In the genomic region with DNA sequence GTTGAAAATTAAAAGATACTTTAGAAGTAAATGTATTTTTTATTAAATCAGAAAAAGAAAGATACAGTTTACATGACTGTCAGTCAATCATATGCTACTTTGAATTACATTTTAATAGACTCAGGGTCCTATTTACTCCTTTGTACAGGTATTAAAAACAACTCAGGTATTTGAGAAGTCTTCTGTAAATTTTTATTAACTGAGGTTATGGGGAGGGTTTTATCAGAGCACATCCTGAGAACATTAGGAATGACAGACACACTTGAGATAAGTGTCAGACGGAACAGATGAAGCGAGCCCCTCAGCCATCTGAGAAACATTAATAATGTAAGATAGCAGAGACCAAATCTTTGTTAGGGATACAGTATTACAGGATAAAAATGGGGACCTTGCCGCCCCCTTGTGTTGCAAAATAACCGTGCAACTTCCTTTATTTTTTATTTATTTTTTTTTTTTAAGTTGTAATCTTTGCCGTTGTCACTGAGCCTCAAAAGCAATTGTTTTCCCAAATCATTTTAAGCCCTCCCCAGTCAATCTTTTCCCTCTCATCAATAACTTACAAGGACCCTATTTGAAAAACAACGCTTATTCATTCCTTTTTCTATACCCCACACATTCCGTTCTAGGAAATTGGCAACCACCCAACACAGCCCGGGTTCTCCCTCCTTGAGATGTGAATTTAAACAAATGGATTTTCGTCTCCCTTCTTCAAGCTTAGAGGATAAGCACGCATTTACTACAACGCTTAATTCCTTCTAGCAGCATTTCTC, we compare ENCODE assay signal across 8 cellular contexts.
DNase-seq lines count a peak whose midpoint lies in the region; ATAC-seq and TF ChIP-seq lines count a peak whose summit lies in the region.

No MANE protein-coding gene starts in this region.

- no peak overlapping the region for H2AFZ ChIP-seq in MM.1S (ENCODE audit: low read length)

- H3K4me3 ChIP-seq in MM.1S (ENCODE audit: low read length): no peak overlapping the region

- ATAC-seq in GM21723 (IDR thresholded peaks at IDR 0.05; ENCODE audit: unreplicated experiment) (no peak), GM18511 (IDR thresholded peaks at IDR 0.05; ENCODE audit: unreplicated experiment) (no peak)

- H3K9me2 ChIP-seq in MM.1S (replicated peaks; ENCODE audit: insufficient read depth, low read length): no peaks in the 10 kb centered on the region

- H3K4me2 ChIP-seq in MM.1S (ENCODE audit: low read depth, low read length): no peak overlapping the region

- no peaks in the 10 kb centered on the region for H3K9me3 ChIP-seq in MM.1S (replicated peaks; ENCODE audit: insufficient read depth, low read length)

- DNase-seq in EL: peak; percentile 53
- DNase-seq in MM.1S: no peak
- DNase-seq in activated CD4-positive, alpha-beta T cell treated with anti-CD3 and anti-CD28 coated beads, Interleukin-2, amount 50 U/mL, for 1 hour: peak; percentile 38
- peak; percentile 70 for DNase-seq in fibroblast of peridontal ligament (ENCODE audit: extremely low read depth)
- DNase-seq in stimulated activated CD4-positive, alpha-beta T cell treated with anti-CD3 and anti-CD28 coated beads, Interleukin-2, amount 100 ng/mL, for 24 hours: peak; percentile 38 to 43
- no peak for DNase-seq in NCI-H1048 (lab: John Stamatoyannopoulos, UW)

- H3K36me3 ChIP-seq in MM.1S (replicated peaks; ENCODE audit: insufficient read depth, low read length): no peaks in the 10 kb centered on the region

- TF ChIP-seq CTCF in MM.1S (IDR thresholded peaks at IDR 0.05; ENCODE audit: low read length): peak; percentile 51

- peak overlapping the region; percentile 96; the same call in 1 of the 2 replicates for H3K27ac ChIP-seq in MM.1S (ENCODE audit: low read length)

- H3F3A ChIP-seq in MM.1S (ENCODE audit: insufficient read depth, low read length): peaks cover 27% of the 10 kb centered on the region

- no peaks in the 10 kb centered on the region for H3K27me3 ChIP-seq in MM.1S (replicated peaks; ENCODE audit: insufficient read depth, low read length)

- H3K79me2 ChIP-seq in MM.1S (ENCODE audit: low read length): peaks cover 13% of the 10 kb centered on the region

- no peaks in the 10 kb centered on the region for H4K20me1 ChIP-seq in MM.1S (ENCODE audit: insufficient read depth, low read length)

- peaks cover 51% of the 10 kb centered on the region for H3K4me1 ChIP-seq in MM.1S (ENCODE audit: low read length)

- H3K9ac ChIP-seq in MM.1S (ENCODE audit: low read length): no peak overlapping the region

Comparison
In these comparisons a context has a peak if more than half of its experiments do, and no peak if none do; other contexts are left out.
1. DNase-seq: peak in EL (single experiment), activated CD4-positive, alpha-beta T cell treated with anti-CD3 and anti-CD28 coated beads, Interleukin-2, amount 50 U/mL, for 1 hour (single experiment), fibroblast of peridontal ligament (single experiment) and stimulated activated CD4-positive, alpha-beta T cell treated with anti-CD3 and anti-CD28 coated beads, Interleukin-2, amount 100 ng/mL, for 24 hours (2 of 2); none in MM.1S (single experiment) and NCI-H1048 (single experiment).